38 cellular contexts compared by ENCODE assay signal in genomic region chr6:17138033-17138432, GRCh38. TPM values are rescaled to one million over a fixed set of nuclear protein-coding genes. Genes with fewer than 3 reads are reported as not detected.
"Had no signal": no experiment of that assay in that cellular context is flagged by ENCODE, and none has a peak within 500 bp of the region (broad histone marks: within the 10 kb centered on the region; RNA-seq: fewer than 3 reads in every experiment).

No MANE protein-coding gene starts in this region.

- H3K27ac ChIP-seq: KMS-11 had no signal

- H3K36me3 ChIP-seq: MG63 had no signal

- DNase-seq: Karpas-422, Kasumi-1, MG63, MM.1S, MV-4-11, NCI-H1048, NCI-H1092, NCI-H1092 treated with DMSO at 0.1 percent for 48 hours, NCI-H1105, NCI-H1105 treated with DMSO at 0.1 percent for 48 hours, NCI-H1417, NCI-H1436, NCI-H1436 treated with DMSO at 0.1 percent for 48 hours, NCI-H146, NCI-H1694, NCI-H1694 treated with DMSO at 0.1 percent for 48 hours, NCI-H187, NCI-H187 treated with DMSO at 0.1 percent for 48 hours, NCI-H1930, NCI-H2029, NCI-H2029 treated with DMSO at 0.1 percent for 48 hours, NCI-H2081, NCI-H2081 treated with DMSO at 0.1 percent for 48 hours, NCI-H2107, NCI-H2171, NCI-H2171 treated with DMSO at 0.1 percent for 48 hours, NCI-H2227 treated with DMSO at 0.1 percent for 48 hours, NCI-H226, NCI-H345, NCI-H446, NCI-H446 treated with DMSO at 0.1 percent for 48 hours, NCI-H510A, NCI-H510A treated with DMSO at 0.1 percent for 48 hours, NCI-H524 had no signal

- H3K9ac ChIP-seq: KMS-11 had no signal

- H3K27me3 ChIP-seq: MG63 had no signal

- H3K4me3 ChIP-seq: MG63 had no signal

- H3K4me2 ChIP-seq: KMS-11 had no signal

RNA-seq across cellular contexts. Expression of gene STMND1, which starts 36.2 kb away (rescaled TPM):
- total RNA-seq: LHCN-M2, MCF 10A, NCI-H460 had no signal
